10 cellular contexts compared by ENCODE assay signal in genomic region chr16:20773679-20774078, GRCh38. TPM values are rescaled to one million over a fixed set of nuclear protein-coding genes. Genes with fewer than 3 reads are reported as not detected.
"Had no signal": no experiment of that assay in that cellular context is flagged by ENCODE, and none has a peak within 500 bp of the region (broad histone marks: within the 10 kb centered on the region; RNA-seq: fewer than 3 reads in every experiment).

No MANE protein-coding gene starts in this region.

- H3K9ac ChIP-seq: GM23248, KMS-11 had no signal

- H3K36me3 ChIP-seq: HAP-1 had no signal

- H3K4me2 ChIP-seq: KMS-11 had no signal

- H2AFZ ChIP-seq: GM23248 had no signal

- DNase-seq: GM23248, GOT3, H7, HFFc6, KBM-7 had no signal

- FAIRE-seq: HTR-8/SVneo had no signal

- H3K27ac ChIP-seq: GM23248, KMS-11 had no signal

- ATAC-seq: HCT116 had no signal

- H3K4me3 ChIP-seq: GM23248, HAP-1 had no signal

- H3K9me3 ChIP-seq: HAP-1 had no signal

RNA-seq across cellular contexts. Expression of gene REXO5, which starts 32.6 kb away (rescaled TPM):
- polyA plus RNA-seq: IgD-negative memory B cell had no signal
